In the genomic region with DNA sequence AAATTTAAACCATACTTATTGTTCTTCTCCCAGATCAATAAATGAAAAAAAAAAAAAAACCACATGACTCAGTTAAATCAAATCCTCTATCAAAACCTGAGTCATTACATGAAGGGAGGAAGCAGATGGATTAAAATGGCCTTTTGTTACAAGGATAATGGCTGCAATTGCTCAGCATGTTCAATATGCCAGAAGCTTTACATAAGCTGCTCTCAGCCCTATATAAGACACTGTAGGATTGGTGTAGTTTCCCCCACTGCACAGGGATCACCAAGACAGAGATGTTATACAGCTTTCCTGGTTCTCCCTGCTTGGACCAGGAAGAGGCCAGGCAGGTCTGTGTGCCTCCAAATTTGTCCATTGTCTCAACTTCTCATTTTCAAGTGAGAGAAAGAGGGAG, we compare ENCODE assay signal across 20 cellular contexts.
DNase-seq lines count a peak whose midpoint lies in the region; FAIRE-seq and TF ChIP-seq lines count a peak whose summit lies in the region.
"Had no signal": no experiment of that assay in that cellular context is flagged by ENCODE, and none has a peak within 500 bp of the region (broad histone marks: within the 10 kb centered on the region; RNA-seq: fewer than 3 reads in every experiment).

No MANE protein-coding gene starts in this region.

- FAIRE-seq in keratinocyte (lab: Jason Lieb, UNC) = peak; percentile 36
- FAIRE-seq: RCC 7860 had no signal

- no peaks in the 10 kb centered on the region for H3K9me1 ChIP-seq in keratinocyte (ENCODE audit: control insufficient read depth, extremely low read depth, insufficient read depth, low read length)

- peaks cover 3 to 19% (median 17%) of the 10 kb centered on the region in 10 experiments; a peak in 14 of 20 replicates for H3K4me1 ChIP-seq in BLaER1 treated with 17β-estradiol and CSF1 and Interleukin-3, amounts not matched to agents 10 nM and 100 nM
- H3K4me1 ChIP-seq in keratinocyte (ENCODE audit: control insufficient read depth, extremely low read depth, insufficient read depth, low read length) (no peaks in the 10 kb centered on the region), tibial nerve (no peaks in the 10 kb centered on the region)
- H3K4me1 ChIP-seq: SJCRH30, testis had no signal

- H3K27me3 ChIP-seq in BLaER1 treated with 17β-estradiol and CSF1 and Interleukin-3, amounts not matched to agents 10 nM and 100 nM = no peaks in the 10 kb centered on the region
- no peaks in the 10 kb centered on the region for H3K27me3 ChIP-seq in keratinocyte (ENCODE audit: control insufficient read depth, extremely low read depth, insufficient read depth, low read length)
- H3K27me3 ChIP-seq in tibial nerve = no peaks in the 10 kb centered on the region
- H3K27me3 ChIP-seq: hepatocyte, SJCRH30, testis had no signal

- H3K9me3 ChIP-seq in BLaER1 treated with 17β-estradiol and CSF1 and Interleukin-3, amounts not matched to agents 10 nM and 100 nM (replicated peaks in 1 of 11) = no peaks in the 10 kb centered on the region
- no peaks in the 10 kb centered on the region for H3K9me3 ChIP-seq in keratinocyte (ENCODE audit: control insufficient read depth, low read depth, low read length)
- no peaks in the 10 kb centered on the region for H3K9me3 ChIP-seq in tibial nerve
- H3K9me3 ChIP-seq: SJCRH30, testis had no signal

- TF ChIP-seq CTCF in keratinocyte (optimal IDR thresholded peaks at IDR 0.05 in 1 of 3, IDR thresholded peaks at IDR 0.05 in 1 of 3, conservative IDR thresholded peaks at IDR 0.05 in 1 of 3; ENCODE audit: extremely low read depth in 1 of 3, insufficient read depth in 2 of 3, low read length in 3 of 3) = no peak
- no peak for TF ChIP-seq CTCF in tibial nerve (IDR thresholded peaks at IDR 0.05)

- no peaks in the 10 kb centered on the region for H3K79me2 ChIP-seq in keratinocyte (ENCODE audit: control insufficient read depth, insufficient read depth, low read length)
- H3K79me2 ChIP-seq: hepatocyte had no signal

- peak overlapping the region in 10 of 11 experiments; percentile 0 to 49 (median 30); a peak in 15 of 22 replicates for H3K4me2 ChIP-seq in BLaER1 treated with 17β-estradiol and CSF1 and Interleukin-3, amounts not matched to agents 10 nM and 100 nM
- no peak overlapping the region for H3K4me2 ChIP-seq in keratinocyte (ENCODE audit: control insufficient read depth, extremely low read depth, insufficient read depth, low read depth, low read length)
- H3K4me2 ChIP-seq: hepatocyte had no signal

- no peaks in the 10 kb centered on the region for H3K36me3 ChIP-seq in BLaER1 treated with 17β-estradiol and CSF1 and Interleukin-3, amounts not matched to agents 10 nM and 100 nM
- no peaks in the 10 kb centered on the region for H3K36me3 ChIP-seq in keratinocyte (ENCODE audit: control insufficient read depth in 2 of 2, extremely low read depth in 1 of 2, insufficient read depth in 2 of 2, low read length in 2 of 2)
- no peaks in the 10 kb centered on the region for H3K36me3 ChIP-seq in tibial nerve
- H3K36me3 ChIP-seq: SJCRH30 had no signal

- no peaks in the 10 kb centered on the region for H4K20me1 ChIP-seq in BLaER1 treated with 17β-estradiol and CSF1 and Interleukin-3, amounts not matched to agents 10 nM and 100 nM
- no peaks in the 10 kb centered on the region for H4K20me1 ChIP-seq in keratinocyte (ENCODE audit: control insufficient read depth, extremely low read depth, insufficient read depth, low read length)

- no peak overlapping the region for H3K27ac ChIP-seq in BLaER1 treated with 17β-estradiol and CSF1 and Interleukin-3, amounts not matched to agents 10 nM and 100 nM
- H3K27ac ChIP-seq in keratinocyte (ENCODE audit: control insufficient read depth, insufficient read depth, low read length) (no peak overlapping the region), tibial nerve (no peak overlapping the region)
- H3K27ac ChIP-seq: epithelial cell of prostate, hepatocyte, SJCRH30, testis, VCaP had no signal

- no peak overlapping the region for H3K9ac ChIP-seq in BLaER1 treated with 17β-estradiol and CSF1 and Interleukin-3, amounts not matched to agents 10 nM and 100 nM
- H3K9ac ChIP-seq in keratinocyte (ENCODE audit: control insufficient read depth, extremely low read depth, insufficient read depth, low read length) = no peak overlapping the region

- DNase-seq in D341Med (ENCODE audit: low spot score) = peak; percentile 51
- DNase-seq in NCI-H748 (lab: John Stamatoyannopoulos, UW; ENCODE audit: unreplicated experiment) = peak; percentile 78
- DNase-seq in keratinocyte (ENCODE audit: low read depth, low spot score) = no peak
- DNase-seq in NCI-H2029 (lab: John Stamatoyannopoulos, UW) = no peak
- no peak for DNase-seq in NCI-H1105 (lab: John Stamatoyannopoulos, UW)
- no peak for DNase-seq in tibial nerve (ENCODE audit: low spot score in 2 of 2)
- DNase-seq: activated CD8-positive, alpha-beta memory T cell treated with anti-CD3 and anti-CD28 coated beads, Interleukin-2, amount 50 U/mL, for 4 hours; activated naive CD8-positive, alpha-beta T cell treated with anti-CD3 and anti-CD28 coated beads, Interleukin-2, amount 10 ng/mL, durations not matched to agents 7 days and 5 days; CD8-positive, alpha-beta T cell; GOT3; left ventricle myocardium superior; SJCRH30; stimulated activated CD4-positive, alpha-beta T cell treated with anti-CD3 and anti-CD28 coated beads, Interleukin-1b, Interleukin-23, amount 100 ng/mL, for 48 hours; T-helper 17 cell; testis had no signal

- H3K4me3 ChIP-seq in BLaER1 treated with 17β-estradiol and CSF1 and Interleukin-3, amounts not matched to agents 10 nM and 100 nM = no peak overlapping the region
- H3K4me3 ChIP-seq in keratinocyte (ENCODE audit: control insufficient read depth in 2 of 3, extremely low read depth in 1 of 3, insufficient read depth in 2 of 3, low read depth in 1 of 3, low read length in 3 of 3) (no peak overlapping the region), tibial nerve (no peak overlapping the region)
- H3K4me3 ChIP-seq: hepatocyte, SJCRH30, testis had no signal

- no peak for TF ChIP-seq EP300 in tibial nerve (IDR thresholded peaks at IDR 0.05)

- H2AFZ ChIP-seq in keratinocyte (ENCODE audit: control insufficient read depth, low read length) = no peak overlapping the region
- H2AFZ ChIP-seq: hepatocyte had no signal

- dilution Hi-C loops in keratinocyte (cut with MboI; ENCODE audit: extremely low pct_ligation_motif_present, low sequenced_read_pairs) = no loop called here

- no peak for TF ChIP-seq POLR2A in tibial nerve (IDR thresholded peaks at IDR 0.05)

Comparison
In these comparisons a context has a peak if more than half of its experiments do, and no peak if none do; other contexts are left out.
1. DNase-seq: peak in D341Med (single experiment) and NCI-H748 (single experiment); none in keratinocyte (single experiment), NCI-H2029 (single experiment), NCI-H1105 (single experiment) and tibial nerve (0 of 2).